22 cellular contexts compared by ENCODE assay signal in the genomic region with DNA sequence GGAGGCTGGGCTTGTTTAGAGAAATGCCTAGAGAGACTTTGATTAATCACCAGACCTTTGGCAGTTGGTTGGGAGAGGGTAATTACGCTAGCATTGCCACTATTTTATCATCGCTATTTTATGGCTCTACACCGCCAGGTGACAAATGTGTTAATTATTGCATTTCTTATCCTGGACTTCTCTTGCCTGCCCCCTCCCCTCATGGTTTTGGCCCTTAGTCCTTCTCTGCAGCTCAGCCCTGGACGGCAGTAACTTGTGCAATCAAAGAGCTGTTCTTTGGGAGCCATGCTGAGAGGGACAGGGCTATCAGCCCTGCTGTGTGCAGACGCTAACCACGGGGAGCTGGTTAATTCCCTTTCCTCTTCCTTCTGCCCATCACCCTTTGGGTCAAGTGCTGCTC.
DNase-seq lines count a peak whose midpoint lies in the region; ATAC-seq lines count a peak whose summit lies in the region.
"Had no signal": no experiment of that assay in that cellular context is flagged by ENCODE, and none has a peak within 500 bp of the region (broad histone marks: within the 10 kb centered on the region; RNA-seq: fewer than 3 reads in every experiment).

No MANE protein-coding gene starts in this region.

- no peak overlapping the region for H3K27ac ChIP-seq in SJCRH30
- H3K27ac ChIP-seq: GM23248, HL-60, left lung, SK-N-MC had no signal

- peaks cover 4% of the 10 kb centered on the region for H3K9me3 Mint-ChIP-seq in activated CD4-positive, alpha-beta T cell treated with anti-CD3 and anti-CD28 coated beads, Interleukin-2, amount 10 ng/mL, durations not matched to agents 24 days and 14 days
- H3K9me3 Mint-ChIP-seq in activated CD8-positive, alpha-beta T cell treated with anti-CD3 and anti-CD28 coated beads, Interleukin-2, amount 10 ng/mL, durations not matched to agents 7 days and 5 days (ENCODE audit: insufficient read depth): no peaks in the 10 kb centered on the region
- H3K9me3 Mint-ChIP-seq: activated CD8-positive, alpha-beta T cell treated with anti-CD3 and anti-CD28 coated beads for 36 hours; IgD-negative memory B cell; natural killer cell treated with Interleukin-12 subunit alpha and Interleukin-12 subunit beta and Interleukin-15 and Interleukin-18, amount 100 ng/mL, for 72 hours had no signal

- intact Hi-C loops in left colon (cut with DNase I, micrococcal nuclease): no loop called here
- intact Hi-C loops in activated CD4-positive, alpha-beta T cell treated with anti-CD3 and anti-CD28 coated beads, Interleukin-2, amount 10 ng/mL, durations not matched to agents 24 days and 14 days (cut with micrococcal nuclease): no loop called here

- H3K4me3 Mint-ChIP-seq in activated CD4-positive, alpha-beta T cell treated with anti-CD3 and anti-CD28 coated beads, Interleukin-2, amount 10 ng/mL, durations not matched to agents 24 days and 14 days: no peak overlapping the region
- no peak overlapping the region for H3K4me3 Mint-ChIP-seq in activated CD8-positive, alpha-beta T cell treated with anti-CD3 and anti-CD28 coated beads, Interleukin-2, amount 10 ng/mL, durations not matched to agents 7 days and 5 days
- H3K4me3 Mint-ChIP-seq: activated CD8-positive, alpha-beta T cell treated with anti-CD3 and anti-CD28 coated beads for 36 hours; IgD-negative memory B cell; mesothelial cell of epicardium; natural killer cell treated with Interleukin-12 subunit alpha and Interleukin-12 subunit beta and Interleukin-15 and Interleukin-18, amount 100 ng/mL, for 72 hours had no signal

- no peak overlapping the region for H3K27ac Mint-ChIP-seq in activated CD4-positive, alpha-beta T cell treated with anti-CD3 and anti-CD28 coated beads, Interleukin-2, amount 10 ng/mL, durations not matched to agents 24 days and 14 days
- H3K27ac Mint-ChIP-seq in activated CD8-positive, alpha-beta T cell treated with anti-CD3 and anti-CD28 coated beads, Interleukin-2, amount 10 ng/mL, durations not matched to agents 7 days and 5 days: no peak overlapping the region
- H3K27ac Mint-ChIP-seq: activated CD8-positive, alpha-beta T cell treated with anti-CD3 and anti-CD28 coated beads for 36 hours; IgD-negative memory B cell; mesothelial cell of epicardium; natural killer cell treated with Interleukin-12 subunit alpha and Interleukin-12 subunit beta and Interleukin-15 and Interleukin-18, amount 100 ng/mL, for 72 hours had no signal

- H3K9me3 ChIP-seq in SJCRH30 (replicated peaks): peaks cover 3% of the 10 kb centered on the region; the same call in 1 of the 2 replicates
- H3K9me3 ChIP-seq: left lung had no signal

- H3K27me3 Mint-ChIP-seq in activated CD4-positive, alpha-beta T cell treated with anti-CD3 and anti-CD28 coated beads, Interleukin-2, amount 10 ng/mL, durations not matched to agents 24 days and 14 days: no peaks in the 10 kb centered on the region
- peaks cover 12% of the 10 kb centered on the region for H3K27me3 Mint-ChIP-seq in activated CD8-positive, alpha-beta T cell treated with anti-CD3 and anti-CD28 coated beads, Interleukin-2, amount 10 ng/mL, durations not matched to agents 7 days and 5 days (ENCODE audit: low read depth)
- H3K27me3 Mint-ChIP-seq: IgD-negative memory B cell had no signal

- no peaks in the 10 kb centered on the region for H3K4me1 Mint-ChIP-seq in activated CD4-positive, alpha-beta T cell treated with anti-CD3 and anti-CD28 coated beads, Interleukin-2, amount 10 ng/mL, durations not matched to agents 24 days and 14 days
- H3K4me1 Mint-ChIP-seq in activated CD8-positive, alpha-beta T cell treated with anti-CD3 and anti-CD28 coated beads, Interleukin-2, amount 10 ng/mL, durations not matched to agents 7 days and 5 days (ENCODE audit: low read depth): peaks cover 5% of the 10 kb centered on the region
- H3K4me1 Mint-ChIP-seq: IgD-negative memory B cell, mesothelial cell of epicardium had no signal

- no peaks in the 10 kb centered on the region for H3K27me3 ChIP-seq in SJCRH30
- H3K27me3 ChIP-seq: left lung had no signal

- CTCF ChIA-PET in activated CD8-positive, alpha-beta T cell treated with anti-CD3 and anti-CD28 coated beads, Interleukin-2, amount 10 ng/mL, durations not matched to agents 7 days and 5 days (lab: Charles Lee): no interaction called here

- no peak overlapping the region for H3K4me3 ChIP-seq in SJCRH30
- H3K4me3 ChIP-seq: GM23248, left lung, SK-N-MC had no signal

- no peaks in the 10 kb centered on the region for H3K4me1 ChIP-seq in SJCRH30

- peak; percentile 84 for DNase-seq in COR-L47 (lab: John Stamatoyannopoulos, UW)
- peak in 2 of 3 experiments; percentile 85 to 98 for DNase-seq in NCI-H1417 (lab: John Stamatoyannopoulos, UW)
- DNase-seq in SW480 (ENCODE audit: low spot score): peak; percentile 18
- DNase-seq in left colon: peak; percentile 10 to 31
- DNase-seq in activated CD4-positive, alpha-beta T cell treated with anti-CD3 and anti-CD28 coated beads, Interleukin-2, amount 10 ng/mL, durations not matched to agents 24 days and 14 days: no peak
- no peak for DNase-seq in epidermal melanocyte (ENCODE audit: insufficient read length, low spot score)
- no peak for DNase-seq in activated CD8-positive, alpha-beta T cell treated with anti-CD3 and anti-CD28 coated beads, Interleukin-2, amount 10 ng/mL, durations not matched to agents 7 days and 5 days
- DNase-seq in SJCRH30: no peak
- DNase-seq: activated CD8-positive, alpha-beta T cell treated with anti-CD3 and anti-CD28 coated beads for 36 hours; activated gamma-delta T cell treated with Interleukin-2 at 50 U/mL for 16 hours; activated T-cell treated with anti-CD3 and anti-CD28 coated beads, Interleukin-2, amount 50 U/mL, for 1 hour; glutamatergic neuron; GM23248; left lung; NCI-H1694 treated with DMSO at 0.1 percent for 48 hours; RPMI8226; T-helper 2 cell had no signal

- peak; percentile 58 for ATAC-seq in left colon
- no peak for ATAC-seq in activated CD8-positive, alpha-beta T cell treated with anti-CD3 and anti-CD28 coated beads, Interleukin-2, amount 10 ng/mL, durations not matched to agents 7 days and 5 days
- ATAC-seq: activated CD8-positive, alpha-beta T cell treated with anti-CD3 and anti-CD28 coated beads for 36 hours; left lung; natural killer cell treated with Interleukin-12 subunit alpha and Interleukin-12 subunit beta and Interleukin-15 and Interleukin-18, amount 100 ng/mL, for 72 hours had no signal

- POLR2A ChIA-PET in activated CD8-positive, alpha-beta T cell treated with anti-CD3 and anti-CD28 coated beads, Interleukin-2, amount 10 ng/mL, durations not matched to agents 7 days and 5 days (lab: Charles Lee): no interaction called here

- no peaks in the 10 kb centered on the region for H3K36me3 Mint-ChIP-seq in activated CD4-positive, alpha-beta T cell treated with anti-CD3 and anti-CD28 coated beads, Interleukin-2, amount 10 ng/mL, durations not matched to agents 24 days and 14 days (ENCODE audit: low read depth)
- no peaks in the 10 kb centered on the region for H3K36me3 Mint-ChIP-seq in activated CD8-positive, alpha-beta T cell treated with anti-CD3 and anti-CD28 coated beads, Interleukin-2, amount 10 ng/mL, durations not matched to agents 7 days and 5 days (ENCODE audit: low read depth)
- H3K36me3 Mint-ChIP-seq: natural killer cell treated with Interleukin-12 subunit alpha and Interleukin-12 subunit beta and Interleukin-15 and Interleukin-18, amount 100 ng/mL, for 72 hours had no signal

- H3K36me3 ChIP-seq in SJCRH30: no peaks in the 10 kb centered on the region
- H3K36me3 ChIP-seq: left lung had no signal

Comparison
In these comparisons a context has a peak if more than half of its experiments do, and no peak if none do; other contexts are left out.
1. DNase-seq: peak in COR-L47 (single experiment), NCI-H1417 (2 of 3), SW480 (single experiment) and left colon (2 of 2); none in activated CD4-positive, alpha-beta T cell treated with anti-CD3 and anti-CD28 coated beads, Interleukin-2, amount 10 ng/mL, durations not matched to agents 24 days and 14 days (single experiment), epidermal melanocyte (single experiment), activated CD8-positive, alpha-beta T cell treated with anti-CD3 and anti-CD28 coated beads, Interleukin-2, amount 10 ng/mL, durations not matched to agents 7 days and 5 days (single experiment) and SJCRH30 (0 of 2).